ENCODE assay signal across 20 cellular contexts in genomic region chr12:67148265-67148664, GRCh38.
A peak's percentile ranks its signal among the peaks of the same experiment; 100 is the strongest.
DNase-seq lines count a peak whose midpoint lies in the region; FAIRE-seq and TF ChIP-seq lines count a peak whose summit lies in the region.
"Had no signal": no experiment of that assay in that cellular context is flagged by ENCODE, and none has a peak within 500 bp of the region (broad histone marks: within the 10 kb centered on the region; RNA-seq: fewer than 3 reads in every experiment).

No MANE protein-coding gene starts in this region.

- H3K36me3 ChIP-seq in SK-N-MC (ENCODE audit: insufficient read depth, low read length) = no peaks in the 10 kb centered on the region
- H3K36me3 ChIP-seq: BE2C had no signal

- DNase-seq in GM12892 (ENCODE audit: insufficient read length) (no peak), SK-N-MC (ENCODE audit: low read depth, low spot score) (peak; percentile 85), foreskin melanocyte (peak; percentile 32), renal cortical epithelial cell (ENCODE audit: low read depth) (peak; percentile 85), GM19239 (ENCODE audit: insufficient read length, low spot score) (no peak), occipital lobe (lab: John Stamatoyannopoulos, UW) (no peak)
- DNase-seq: BE2C; C1 segment of cervical spinal cord; CD4-positive, CD25-positive, alpha-beta regulatory T cell; CD8-positive, alpha-beta memory T cell; COR-L47; DMS 273 treated with DMSO at 0.1 percent for 48 hours; DMS53; DND-41; EL; HCEC 1CT had no signal

- no peak overlapping the region for H3K4me3 ChIP-seq in SK-N-MC
- H3K4me3 ChIP-seq: GM12878, GM23338 had no signal

- no peak overlapping the region for H3K9ac ChIP-seq in SK-N-MC (ENCODE audit: insufficient read length)

- no peaks in the 10 kb centered on the region for H3K9me3 ChIP-seq in SK-N-MC (ENCODE audit: low read depth, low read length)
- H3K9me3 ChIP-seq: BE2C had no signal

- TF ChIP-seq POLR2A in GM12892 (IDR thresholded peaks at IDR 0.05; ENCODE audit: low read depth, low read length) = no peak

- H3K27ac ChIP-seq in SK-N-MC = no peak overlapping the region
- H3K27ac ChIP-seq: HL-60 had no signal

- FAIRE-seq in GM12892 (lab: Jason Lieb, UNC) = peak; percentile 17
- FAIRE-seq in GM19239 (lab: Jason Lieb, UNC) = no peak
- FAIRE-seq: GM12878, H54 had no signal

Comparison
In these comparisons a context has a peak if more than half of its experiments do, and no peak if none do; other contexts are left out.
1. DNase-seq: peak in SK-N-MC (single experiment), foreskin melanocyte (single experiment) and renal cortical epithelial cell (single experiment); none in GM12892 (single experiment), GM19239 (single experiment) and occipital lobe (single experiment).